1 cellular context compared by ENCODE assay signal in the genomic region with DNA sequence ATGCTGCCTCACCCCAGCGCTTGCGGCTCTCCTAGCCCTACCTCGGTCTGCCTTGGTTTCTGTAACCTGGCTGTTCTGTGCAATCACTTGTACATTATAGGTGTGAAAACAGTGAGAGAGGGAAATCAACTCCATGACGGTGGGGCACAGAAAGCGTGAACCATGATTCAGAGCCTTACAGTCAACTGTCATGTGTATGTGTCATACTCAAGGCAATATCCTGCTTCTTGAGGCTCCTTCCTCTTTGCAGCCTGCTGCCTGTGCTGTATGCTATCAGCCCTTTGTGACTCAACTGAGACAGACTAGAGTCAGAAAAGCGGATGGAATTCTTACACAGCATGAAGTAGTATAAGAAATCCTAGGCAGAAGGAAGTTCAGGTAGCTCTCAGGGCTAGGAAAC.
TF ChIP-seq lines count a peak whose summit lies in the region.

No MANE protein-coding gene starts in this region.

TF ChIP-seq in SK-N-SH treated with all-trans-retinoic acid at 6 μM for 48 hours, 23 proteins besides CTCF, POLR2A, EP300 and RAD21 (continued from another document):
- TF ChIP-seq, protein P1, sequence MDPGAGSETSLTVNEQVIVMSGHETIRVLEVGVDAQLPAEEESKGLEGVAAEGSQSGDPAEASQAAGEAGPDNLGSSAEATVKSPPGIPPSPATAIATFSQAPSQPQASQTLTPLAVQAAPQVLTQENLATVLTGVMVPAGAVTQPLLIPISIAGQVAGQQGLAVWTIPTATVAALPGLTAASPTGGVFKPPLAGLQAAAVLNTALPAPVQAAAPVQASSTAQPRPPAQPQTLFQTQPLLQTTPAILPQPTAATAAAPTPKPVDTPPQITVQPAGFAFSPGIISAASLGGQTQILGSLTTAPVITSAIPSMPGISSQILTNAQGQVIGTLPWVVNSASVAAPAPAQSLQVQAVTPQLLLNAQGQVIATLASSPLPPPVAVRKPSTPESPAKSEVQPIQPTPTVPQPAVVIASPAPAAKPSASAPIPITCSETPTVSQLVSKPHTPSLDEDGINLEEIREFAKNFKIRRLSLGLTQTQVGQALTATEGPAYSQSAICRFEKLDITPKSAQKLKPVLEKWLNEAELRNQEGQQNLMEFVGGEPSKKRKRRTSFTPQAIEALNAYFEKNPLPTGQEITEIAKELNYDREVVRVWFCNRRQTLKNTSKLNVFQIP (CRISPR knock-in tag; IDR thresholded peaks at IDR 0.05; ENCODE audit: borderline replicate concordance, low read depth), result no peak
- TF ChIP-seq TOX (CRISPR knock-in tag; IDR thresholded peaks at IDR 0.05; ENCODE audit: borderline replicate concordance) (no peak), CSDC2 (CRISPR knock-in tag; IDR thresholded peaks at IDR 0.05) (no peak), ZNF70 (CRISPR knock-in tag; IDR thresholded peaks at IDR 0.05) (no peak), ZNF8 (CRISPR knock-in tag; IDR thresholded peaks at IDR 0.05) (no peak), PPARA (CRISPR knock-in tag; IDR thresholded peaks at IDR 0.05; ENCODE audit: borderline replicate concordance) (no peak), GLIS3 (CRISPR knock-in tag; IDR thresholded peaks at IDR 0.05) (no peak), SNAI2 (CRISPR knock-in tag; IDR thresholded peaks at IDR 0.05) (no peak)
